In the genomic region with DNA sequence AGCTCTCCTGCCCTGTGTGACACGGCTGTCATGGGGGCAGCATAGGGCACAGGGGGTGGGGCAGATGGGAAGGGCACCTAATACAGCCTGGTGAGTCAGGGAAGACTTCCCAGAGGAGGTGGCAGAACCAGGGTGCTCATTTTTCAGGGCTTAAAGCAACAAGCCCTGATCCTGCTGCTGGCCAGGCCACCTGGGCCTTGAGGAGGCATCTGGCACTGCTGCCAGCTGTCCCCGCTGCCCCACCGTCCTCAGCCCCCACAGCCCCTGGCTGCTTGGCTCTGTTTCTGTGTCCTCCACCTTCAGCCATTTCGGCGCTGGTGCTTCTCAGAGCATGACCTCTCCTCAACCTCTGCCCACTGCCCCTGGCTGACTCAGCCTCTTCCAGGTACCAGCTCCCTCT, we compare ENCODE assay signal across 14 cellular contexts. TPM values are rescaled to one million over a fixed set of nuclear protein-coding genes. Genes with fewer than 3 reads are reported as not detected.
DNase-seq lines count a peak whose midpoint lies in the region.
"Had no signal": no experiment of that assay in that cellular context is flagged by ENCODE, and none has a peak within 500 bp of the region (broad histone marks: within the 10 kb centered on the region; RNA-seq: fewer than 3 reads in every experiment).

No MANE protein-coding gene starts in this region.

- peaks cover 35% of the 10 kb centered on the region for H3K36me3 Mint-ChIP-seq in activated CD4-positive, alpha-beta T cell treated with anti-CD3 and anti-CD28 coated beads, Interleukin-2, amount 10 ng/mL, durations not matched to agents 7 days and 5 days (ENCODE audit: low read depth)
- peaks cover 44% of the 10 kb centered on the region for H3K36me3 Mint-ChIP-seq in activated T-helper 1 cell treated with anti-CD3 and anti-CD28 coated beads, Interleukin-12 subunit alpha, Interleukin-12 subunit beta, Interleukin-2, Interleukin-4 antibody, amounts not matched to agents 30 ng/mL and 10 ng/mL and 1 ng/mL, durations not matched to agents 14 hours and 24 hours and 36 hours (ENCODE audit: low read depth)

- peak overlapping the region; percentile 66 for H3K27ac Mint-ChIP-seq in activated CD4-positive, alpha-beta T cell treated with anti-CD3 and anti-CD28 coated beads, Interleukin-2, amount 10 ng/mL, durations not matched to agents 7 days and 5 days
- H3K27ac Mint-ChIP-seq in activated T-helper 1 cell treated with anti-CD3 and anti-CD28 coated beads, Interleukin-12 subunit alpha, Interleukin-12 subunit beta, Interleukin-2, Interleukin-4 antibody, amounts not matched to agents 30 ng/mL and 10 ng/mL and 1 ng/mL, durations not matched to agents 14 hours and 24 hours and 36 hours = peak overlapping the region; percentile 61
- H3K27ac Mint-ChIP-seq: H9 had no signal

- H3K27me3 ChIP-seq in layer of hippocampus (ENCODE audit: control insufficient read depth, insufficient read depth, low read length) = no peaks in the 10 kb centered on the region
- H3K27me3 ChIP-seq: pancreas had no signal

- no peaks in the 10 kb centered on the region for H3K9me3 Mint-ChIP-seq in activated CD4-positive, alpha-beta T cell treated with anti-CD3 and anti-CD28 coated beads, Interleukin-2, amount 10 ng/mL, durations not matched to agents 7 days and 5 days
- H3K9me3 Mint-ChIP-seq in activated T-helper 1 cell treated with anti-CD3 and anti-CD28 coated beads, Interleukin-12 subunit alpha, Interleukin-12 subunit beta, Interleukin-2, Interleukin-4 antibody, amounts not matched to agents 30 ng/mL and 10 ng/mL and 1 ng/mL, durations not matched to agents 14 hours and 24 hours and 36 hours = no peaks in the 10 kb centered on the region
- H3K9me3 Mint-ChIP-seq: H9 had no signal

- no peak for DNase-seq in activated CD4-positive, alpha-beta T cell treated with anti-CD3 and anti-CD28 coated beads, Interleukin-2, amount 10 ng/mL, durations not matched to agents 7 days and 5 days
- no peak for DNase-seq in activated CD4-positive, alpha-beta T cell treated with anti-CD3 and anti-CD28 coated beads for 48 hours
- DNase-seq in activated T-helper 1 cell treated with anti-CD3 and anti-CD28 coated beads, Interleukin-12 subunit alpha, Interleukin-12 subunit beta, Interleukin-2, Interleukin-4 antibody, amounts not matched to agents 30 ng/mL and 10 ng/mL and 1 ng/mL, durations not matched to agents 14 hours and 24 hours and 36 hours (ENCODE audit: low spot score) = no peak
- no peak for DNase-seq in substantia nigra (lab: John Stamatoyannopoulos, UW)
- no peak for DNase-seq in HPDE6-E6E7 (ENCODE audit: extremely low spot score)
- DNase-seq in Kasumi-1 (lab: John Stamatoyannopoulos, UW) = no peak
- DNase-seq in MV-4-11 (lab: John Stamatoyannopoulos, UW) = no peak
- DNase-seq: H9; NCI-H1436; NCI-H748 treated with DMSO at 0.1 percent for 48 hours; stimulated activated CD4-positive, alpha-beta T cell treated with anti-CD3 and anti-CD28 coated beads, Interleukin-4, amount 100 ng/mL, for 1 hour had no signal

- H3K4me3 Mint-ChIP-seq in activated CD4-positive, alpha-beta T cell treated with anti-CD3 and anti-CD28 coated beads, Interleukin-2, amount 10 ng/mL, durations not matched to agents 7 days and 5 days = no peak overlapping the region
- H3K4me3 Mint-ChIP-seq in activated T-helper 1 cell treated with anti-CD3 and anti-CD28 coated beads, Interleukin-12 subunit alpha, Interleukin-12 subunit beta, Interleukin-2, Interleukin-4 antibody, amounts not matched to agents 30 ng/mL and 10 ng/mL and 1 ng/mL, durations not matched to agents 14 hours and 24 hours and 36 hours = peak overlapping the region; percentile 57
- H3K4me3 Mint-ChIP-seq: H9 had no signal

- CTCF ChIA-PET in activated CD4-positive, alpha-beta T cell treated with anti-CD3 and anti-CD28 coated beads, Interleukin-2, amount 10 ng/mL, durations not matched to agents 7 days and 5 days (lab: Charles Lee) = interaction anchor here (1.2 to 4.2 kb wide), 7 partner anchors 16 to 275 kb away, joined by 3 to 24 read pairs (median 5); no protein-coding TSS in a partner anchor

- intact Hi-C loops in activated T-helper 1 cell treated with anti-CD3 and anti-CD28 coated beads, Interleukin-12 subunit alpha, Interleukin-12 subunit beta, Interleukin-2, Interleukin-4 antibody, amounts not matched to agents 30 ng/mL and 10 ng/mL and 1 ng/mL, durations not matched to agents 14 hours and 24 hours and 36 hours (cut with micrococcal nuclease) = loop anchor here (10.0 kb wide), 1 partner anchor 495 kb away; the partner anchor contains the start of genes TM7SF2 and ZNHIT2

- POLR2A ChIA-PET in activated CD4-positive, alpha-beta T cell treated with anti-CD3 and anti-CD28 coated beads, Interleukin-2, amount 10 ng/mL, durations not matched to agents 7 days and 5 days (lab: Charles Lee) = no interaction called here

- H3K4me1 Mint-ChIP-seq in activated CD4-positive, alpha-beta T cell treated with anti-CD3 and anti-CD28 coated beads, Interleukin-2, amount 10 ng/mL, durations not matched to agents 7 days and 5 days = peaks cover 51% of the 10 kb centered on the region
- H3K4me1 Mint-ChIP-seq in activated T-helper 1 cell treated with anti-CD3 and anti-CD28 coated beads, Interleukin-12 subunit alpha, Interleukin-12 subunit beta, Interleukin-2, Interleukin-4 antibody, amounts not matched to agents 30 ng/mL and 10 ng/mL and 1 ng/mL, durations not matched to agents 14 hours and 24 hours and 36 hours (ENCODE audit: low read depth) = peaks cover 35% of the 10 kb centered on the region

- no peaks in the 10 kb centered on the region for H3K27me3 Mint-ChIP-seq in activated CD4-positive, alpha-beta T cell treated with anti-CD3 and anti-CD28 coated beads, Interleukin-2, amount 10 ng/mL, durations not matched to agents 7 days and 5 days
- no peaks in the 10 kb centered on the region for H3K27me3 Mint-ChIP-seq in activated T-helper 1 cell treated with anti-CD3 and anti-CD28 coated beads, Interleukin-12 subunit alpha, Interleukin-12 subunit beta, Interleukin-2, Interleukin-4 antibody, amounts not matched to agents 30 ng/mL and 10 ng/mL and 1 ng/mL, durations not matched to agents 14 hours and 24 hours and 36 hours (ENCODE audit: insufficient read depth)

- H3K27ac ChIP-seq in layer of hippocampus (ENCODE audit: low read depth, low read length) = peak overlapping the region; percentile 98
- H3K27ac ChIP-seq in substantia nigra (ENCODE audit: low read depth, low read length, poor library complexity, severe bottlenecking) = peak overlapping the region; percentile 100
- H3K27ac ChIP-seq: pancreas had no signal

RNA-seq across cellular contexts. Expression of gene MAP3K11, which starts 4.3 kb away (rescaled TPM):
- 10 to 100 TPM; 61.0 to 67.1 TPM for total RNA-seq in activated CD4-positive, alpha-beta T cell treated with anti-CD3 and anti-CD28 coated beads, Interleukin-2, amount 10 ng/mL, durations not matched to agents 7 days and 5 days
- 103 and 106 TPM in 2 replicates for total RNA-seq in activated T-helper 1 cell treated with anti-CD3 and anti-CD28 coated beads, Interleukin-12 subunit alpha, Interleukin-12 subunit beta, Interleukin-2, Interleukin-4 antibody, amounts not matched to agents 30 ng/mL and 10 ng/mL and 1 ng/mL, durations not matched to agents 14 hours and 24 hours and 36 hours

RNA-seq across cellular contexts. Expression of gene PCNX3, which starts 5.9 kb away (rescaled TPM):
- 10 to 100 TPM; 47.7 to 50.2 TPM for total RNA-seq in activated CD4-positive, alpha-beta T cell treated with anti-CD3 and anti-CD28 coated beads, Interleukin-2, amount 10 ng/mL, durations not matched to agents 7 days and 5 days
- total RNA-seq in activated T-helper 1 cell treated with anti-CD3 and anti-CD28 coated beads, Interleukin-12 subunit alpha, Interleukin-12 subunit beta, Interleukin-2, Interleukin-4 antibody, amounts not matched to agents 30 ng/mL and 10 ng/mL and 1 ng/mL, durations not matched to agents 14 hours and 24 hours and 36 hours = 55.0 and 55.2 TPM in 2 replicates

RNA-seq across cellular contexts. Expression of gene KCNK7, which starts 14.1 kb away (rescaled TPM):
- total RNA-seq in activated CD4-positive, alpha-beta T cell treated with anti-CD3 and anti-CD28 coated beads, Interleukin-2, amount 10 ng/mL, durations not matched to agents 7 days and 5 days = 1 to 10 TPM in 1 of 2 experiments, under 1 TPM in 1; 1.00 to 3.3 TPM
- 1.6 and 2.0 TPM in 2 replicates for total RNA-seq in activated T-helper 1 cell treated with anti-CD3 and anti-CD28 coated beads, Interleukin-12 subunit alpha, Interleukin-12 subunit beta, Interleukin-2, Interleukin-4 antibody, amounts not matched to agents 30 ng/mL and 10 ng/mL and 1 ng/mL, durations not matched to agents 14 hours and 24 hours and 36 hours
- total RNA-seq: left lobe of liver had no signal

RNA-seq across cellular contexts. Expression of gene SIPA1, which starts 28.2 kb away (rescaled TPM):
- 100 to 1,000 TPM; 229 to 235 TPM for total RNA-seq in activated CD4-positive, alpha-beta T cell treated with anti-CD3 and anti-CD28 coated beads, Interleukin-2, amount 10 ng/mL, durations not matched to agents 7 days and 5 days
- 117 and 130 TPM in 2 replicates for total RNA-seq in activated T-helper 1 cell treated with anti-CD3 and anti-CD28 coated beads, Interleukin-12 subunit alpha, Interleukin-12 subunit beta, Interleukin-2, Interleukin-4 antibody, amounts not matched to agents 30 ng/mL and 10 ng/mL and 1 ng/mL, durations not matched to agents 14 hours and 24 hours and 36 hours

RNA-seq across cellular contexts. Expression of gene EHBP1L1, which starts 33.9 kb away (rescaled TPM):
- total RNA-seq in activated CD4-positive, alpha-beta T cell treated with anti-CD3 and anti-CD28 coated beads, Interleukin-2, amount 10 ng/mL, durations not matched to agents 7 days and 5 days = 10 to 100 TPM; 69.2 to 96.7 TPM
- 168 and 178 TPM in 2 replicates for total RNA-seq in activated T-helper 1 cell treated with anti-CD3 and anti-CD28 coated beads, Interleukin-12 subunit alpha, Interleukin-12 subunit beta, Interleukin-2, Interleukin-4 antibody, amounts not matched to agents 30 ng/mL and 10 ng/mL and 1 ng/mL, durations not matched to agents 14 hours and 24 hours and 36 hours
